In the genomic region with DNA sequence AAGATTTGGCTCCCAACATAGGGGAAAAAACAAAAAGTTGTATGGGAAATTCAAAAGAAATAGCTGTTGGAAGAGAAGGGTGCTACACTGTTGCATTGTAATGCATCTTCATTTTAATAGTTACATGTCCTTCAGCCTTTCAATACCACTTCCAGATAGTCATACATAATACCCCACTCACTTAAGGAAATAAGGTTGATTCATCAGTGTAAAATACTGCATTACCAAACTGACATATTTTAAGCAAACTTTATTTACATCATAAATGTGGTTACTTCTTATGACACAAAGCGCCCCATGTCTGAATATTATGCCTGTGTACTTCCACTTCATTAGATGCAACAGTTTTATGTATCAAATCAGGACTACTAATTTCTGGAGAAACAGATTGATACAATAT, we compare ENCODE assay signal across 22 cellular contexts. TPM values are rescaled to one million over a fixed set of nuclear protein-coding genes. Genes with fewer than 3 reads are reported as not detected.
DNase-seq lines count a peak whose midpoint lies in the region; ATAC-seq, FAIRE-seq and TF ChIP-seq lines count a peak whose summit lies in the region.
"Had no signal": no experiment of that assay in that cellular context is flagged by ENCODE, and none has a peak within 500 bp of the region (broad histone marks: within the 10 kb centered on the region; RNA-seq: fewer than 3 reads in every experiment).

No MANE protein-coding gene starts in this region.

- POLR2A ChIA-PET in activated CD4-positive, alpha-beta T cell treated with anti-CD3 and anti-CD28 coated beads, Interleukin-2, amount 10 ng/mL, durations not matched to agents 7 days and 5 days (lab: Charles Lee) = no interaction called here
- POLR2A ChIA-PET in naive thymus-derived CD8-positive, alpha-beta T cell (lab: Charles Lee) = interaction anchor here (1.3 to 1.4 kb wide), 2 partner anchors 69 to 78 kb away, joined by 3 to 4 read pairs; no protein-coding TSS in a partner anchor

- H3K27me3 Mint-ChIP-seq in activated CD4-positive, alpha-beta T cell treated with anti-CD3 and anti-CD28 coated beads, Interleukin-2, amount 10 ng/mL, durations not matched to agents 24 days and 14 days = no peaks in the 10 kb centered on the region
- H3K27me3 Mint-ChIP-seq in activated CD4-positive, alpha-beta T cell treated with anti-CD3 and anti-CD28 coated beads, Interleukin-2, amount 10 ng/mL, durations not matched to agents 7 days and 5 days = no peaks in the 10 kb centered on the region
- peaks cover 0 to 2% (median 0%) of the 10 kb centered on the region in 5 donors for H3K27me3 Mint-ChIP-seq in naive thymus-derived CD8-positive, alpha-beta T cell

- H3K36me3 ChIP-seq in adipocyte (ENCODE audit: control insufficient read depth, insufficient read depth, low read length, severe bottlenecking) = no peaks in the 10 kb centered on the region
- H3K36me3 ChIP-seq: BLaER1, HAP-1, Peyer's patch had no signal

- peak; percentile 89 for FAIRE-seq in H54 (lab: Jason Lieb, UNC)

- peak overlapping the region; percentile 70 for H3K27ac Mint-ChIP-seq in activated CD4-positive, alpha-beta T cell treated with anti-CD3 and anti-CD28 coated beads, Interleukin-2, amount 10 ng/mL, durations not matched to agents 24 days and 14 days
- H3K27ac Mint-ChIP-seq in activated CD4-positive, alpha-beta T cell treated with anti-CD3 and anti-CD28 coated beads, Interleukin-2, amount 10 ng/mL, durations not matched to agents 7 days and 5 days = no peak overlapping the region
- H3K27ac Mint-ChIP-seq in naive thymus-derived CD8-positive, alpha-beta T cell = peak overlapping the region in 7 of 10 donors; percentile 27 to 89 (median 47)
- H3K27ac Mint-ChIP-seq: brain had no signal

- no peaks in the 10 kb centered on the region for H3K9me3 ChIP-seq in adipocyte (ENCODE audit: control insufficient read depth, low read length)
- H3K9me3 ChIP-seq: BLaER1, HAP-1, Peyer's patch had no signal

- peak overlapping the region; percentile 28 for H3K4me3 Mint-ChIP-seq in activated CD4-positive, alpha-beta T cell treated with anti-CD3 and anti-CD28 coated beads, Interleukin-2, amount 10 ng/mL, durations not matched to agents 24 days and 14 days
- no peak overlapping the region for H3K4me3 Mint-ChIP-seq in activated CD4-positive, alpha-beta T cell treated with anti-CD3 and anti-CD28 coated beads, Interleukin-2, amount 10 ng/mL, durations not matched to agents 7 days and 5 days
- peak overlapping the region in 1 of 10 donors; percentile 40 for H3K4me3 Mint-ChIP-seq in naive thymus-derived CD8-positive, alpha-beta T cell

- DNase-seq in activated CD4-positive, alpha-beta T cell treated with anti-CD3 and anti-CD28 coated beads, Interleukin-2, amount 10 ng/mL, durations not matched to agents 24 days and 14 days = peak; percentile 43
- no peak for DNase-seq in activated CD4-positive, alpha-beta T cell treated with anti-CD3 and anti-CD28 coated beads, Interleukin-2, amount 10 ng/mL, durations not matched to agents 7 days and 5 days
- DNase-seq in H54 (ENCODE audit: insufficient read length, low spot score) (no peak), adipocyte (ENCODE audit: low read depth) (no peak), DMS53 (lab: John Stamatoyannopoulos, UW) (no peak), superior temporal gyrus (ENCODE audit: extremely low spot score) (no peak)
- DNase-seq in naive thymus-derived CD8-positive, alpha-beta T cell = no peak
- DNase-seq: 8988T; activated CD4-positive, alpha-beta T cell treated with anti-CD3 and anti-CD28 coated beads, Interleukin-2, amount 50 U/mL, for 48 hours; activated effector memory CD4-positive, alpha-beta T cell treated with anti-CD3 and anti-CD28 coated beads, Interleukin-2, amount 50 U/mL, for 16 hours; DMS 273 treated with DMSO at 0.1 percent for 48 hours; NCI-H1436; NCI-H82; Peyer's patch; trophoblast cell had no signal

- ATAC-seq in naive thymus-derived CD8-positive, alpha-beta T cell = no peak
- no peak for ATAC-seq in GM21367 (IDR thresholded peaks at IDR 0.05; ENCODE audit: unreplicated experiment)

- H3K27me3 ChIP-seq in adipocyte (replicated peaks; ENCODE audit: control insufficient read depth, insufficient read depth, low read length) = no peaks in the 10 kb centered on the region
- H3K27me3 ChIP-seq: Peyer's patch had no signal

- peaks cover 3% of the 10 kb centered on the region for H3K36me3 Mint-ChIP-seq in activated CD4-positive, alpha-beta T cell treated with anti-CD3 and anti-CD28 coated beads, Interleukin-2, amount 10 ng/mL, durations not matched to agents 24 days and 14 days (ENCODE audit: low read depth)
- peaks cover 18% of the 10 kb centered on the region for H3K36me3 Mint-ChIP-seq in activated CD4-positive, alpha-beta T cell treated with anti-CD3 and anti-CD28 coated beads, Interleukin-2, amount 10 ng/mL, durations not matched to agents 7 days and 5 days (ENCODE audit: low read depth)
- no peaks in the 10 kb centered on the region for H3K36me3 Mint-ChIP-seq in naive thymus-derived CD8-positive, alpha-beta T cell
- H3K36me3 Mint-ChIP-seq: brain had no signal

- peak overlapping the region; percentile 2 for H3K4me3 ChIP-seq in adipocyte (ENCODE audit: low read length)
- H3K4me3 ChIP-seq: BLaER1, HAP-1, lung, Peyer's patch, SK-N-MC had no signal

- peaks cover 56% of the 10 kb centered on the region for H3K4me1 Mint-ChIP-seq in activated CD4-positive, alpha-beta T cell treated with anti-CD3 and anti-CD28 coated beads, Interleukin-2, amount 10 ng/mL, durations not matched to agents 24 days and 14 days
- H3K4me1 Mint-ChIP-seq in activated CD4-positive, alpha-beta T cell treated with anti-CD3 and anti-CD28 coated beads, Interleukin-2, amount 10 ng/mL, durations not matched to agents 7 days and 5 days = peaks cover 65% of the 10 kb centered on the region
- H3K4me1 Mint-ChIP-seq in naive thymus-derived CD8-positive, alpha-beta T cell = peaks cover 24 to 69% (median 67%) of the 10 kb centered on the region in 4 donors

- no peaks in the 10 kb centered on the region for H3K9me3 Mint-ChIP-seq in activated CD4-positive, alpha-beta T cell treated with anti-CD3 and anti-CD28 coated beads, Interleukin-2, amount 10 ng/mL, durations not matched to agents 24 days and 14 days
- H3K9me3 Mint-ChIP-seq in activated CD4-positive, alpha-beta T cell treated with anti-CD3 and anti-CD28 coated beads, Interleukin-2, amount 10 ng/mL, durations not matched to agents 7 days and 5 days = no peaks in the 10 kb centered on the region
- H3K9me3 Mint-ChIP-seq in naive thymus-derived CD8-positive, alpha-beta T cell = no peaks in the 10 kb centered on the region
- H3K9me3 Mint-ChIP-seq: brain had no signal

- CTCF ChIA-PET in activated CD4-positive, alpha-beta T cell treated with anti-CD3 and anti-CD28 coated beads, Interleukin-2, amount 10 ng/mL, durations not matched to agents 7 days and 5 days (lab: Charles Lee) = no interaction called here

- no peak for TF ChIP-seq POLR2A in H54 (IDR thresholded peaks at IDR 0.05; ENCODE audit: low read depth, low read length)

- peaks cover 45% of the 10 kb centered on the region for H3K4me1 ChIP-seq in adipocyte (ENCODE audit: control insufficient read depth, insufficient read depth, low read length)
- H3K4me1 ChIP-seq: BLaER1 had no signal

- H3K9ac ChIP-seq in adipocyte (ENCODE audit: low read length) = no peak overlapping the region
- H3K9ac ChIP-seq: BLaER1, parathyroid adenoma had no signal

- intact Hi-C loops in activated CD4-positive, alpha-beta T cell treated with anti-CD3 and anti-CD28 coated beads, Interleukin-2, amount 10 ng/mL, durations not matched to agents 24 days and 14 days (cut with micrococcal nuclease) = loop anchor here (1.0 to 10.0 kb wide), 2 partner anchors 588 to 1496 kb away; no protein-coding TSS in a partner anchor

RNA-seq across cellular contexts. Expression of a gene that starts 4.5 kb away (rescaled TPM):
- 34.0 and 35.2 TPM in 2 replicates for total RNA-seq in activated CD4-positive, alpha-beta T cell treated with anti-CD3 and anti-CD28 coated beads, Interleukin-2, amount 10 ng/mL, durations not matched to agents 24 days and 14 days
- 100 to 1,000 TPM in 1 of 2 experiments, 10 to 100 TPM in 1; 84.4 to 100 TPM for total RNA-seq in activated CD4-positive, alpha-beta T cell treated with anti-CD3 and anti-CD28 coated beads, Interleukin-2, amount 10 ng/mL, durations not matched to agents 7 days and 5 days
- 100 to 1,000 TPM; 106 TPM for total RNA-seq in naive thymus-derived CD8-positive, alpha-beta T cell
- 100 to 1,000 TPM in 2 of 3 donors, 10 to 100 TPM in 1; 80.0 to 125 (median 110) TPM for polyA plus RNA-seq in naive thymus-derived CD8-positive, alpha-beta T cell
